In genomic region chr15:56608140-56608778, GRCh38 we compare ENCODE assay signal across 8 cellular contexts.
DNase-seq lines count a peak whose midpoint lies in the region; ATAC-seq and TF ChIP-seq lines count a peak whose summit lies in the region.

No MANE protein-coding gene starts in this region.

- H2AFZ ChIP-seq in KMS-11 (ENCODE audit: low read depth) = no peak overlapping the region

- ATAC-seq in GM18909 (IDR thresholded peaks at IDR 0.05; ENCODE audit: poor library complexity, unreplicated experiment) = peak; percentile 92
- peak; percentile 95 for ATAC-seq in HG02678 (IDR thresholded peaks at IDR 0.05; ENCODE audit: unreplicated experiment)
- peak; percentile 86 to 88 for ATAC-seq in naive B cell (ENCODE audit: low read depth in 2 of 2)

- no peak overlapping the region for H3K9ac ChIP-seq in KMS-11

- peaks cover 11% of the 10 kb centered on the region; the same call in 1 of the 2 replicates for H3K27me3 ChIP-seq in KMS-11 (ENCODE audit: insufficient read depth, low read depth)

- no peak overlapping the region for H3K27ac ChIP-seq in KMS-11

- H3K27ac Mint-ChIP-seq in naive B cell = peak overlapping the region in 5 of 6 donors; percentile 8 to 49 (median 17)

- H3K4me1 ChIP-seq in KMS-11 (ENCODE audit: low read depth, poor library complexity, severe bottlenecking) = peaks cover 29% of the 10 kb centered on the region

- DNase-seq in naive B cell (peak; percentile 39), NCI-H82 treated with DMSO at 0.1 percent for 48 hours (lab: John Stamatoyannopoulos, UW; ENCODE audit: unreplicated experiment) (no peak), occipital lobe (lab: John Stamatoyannopoulos, UW) (no peak), NCI-H510A (lab: John Stamatoyannopoulos, UW) (no peak), GOT3 (lab: John Stamatoyannopoulos, UW) (no peak)

- peaks cover 0 to 12% (median 5%) of the 10 kb centered on the region in 7 donors for H3K9me3 Mint-ChIP-seq in naive B cell

- H3K4me1 Mint-ChIP-seq in naive B cell = peaks cover 30 to 38% (median 37%) of the 10 kb centered on the region in 3 donors

- peak overlapping the region; percentile 73 for H3K4me2 ChIP-seq in KMS-11

- peak overlapping the region in 7 of 8 donors; percentile 13 to 69 (median 55) for H3K4me3 Mint-ChIP-seq in naive B cell

- H3K36me3 Mint-ChIP-seq in naive B cell = no peaks in the 10 kb centered on the region

- no peaks in the 10 kb centered on the region for H3K27me3 Mint-ChIP-seq in naive B cell

- H3K79me2 ChIP-seq in KMS-11 (ENCODE audit: insufficient read depth, low read depth) = no peaks in the 10 kb centered on the region

- H3K4me3 ChIP-seq in KMS-11 (IDR thresholded peaks at IDR 0.05; ENCODE audit: insufficient read depth, low read depth, low read length) = no peak overlapping the region

- H3K36me3 ChIP-seq in KMS-11 (ENCODE audit: insufficient read depth) = no peaks in the 10 kb centered on the region

- TF ChIP-seq CTCF in KMS-11 (conservative IDR thresholded peaks at IDR 0.05; ENCODE audit: low read depth, low read length) = no peak

- H4K20me1 ChIP-seq in KMS-11 (ENCODE audit: insufficient read depth) = no peaks in the 10 kb centered on the region
